In genomic region chr5:173056783-173057061, GRCh38 we compare ENCODE assay signal across 8 cellular contexts. TPM values are rescaled to one million over a fixed set of nuclear protein-coding genes. Genes with fewer than 3 reads are reported as not detected.
A peak's percentile ranks its signal among the peaks of the same experiment; 100 is the strongest.
DNase-seq lines count a peak whose midpoint lies in the region; ATAC-seq and TF ChIP-seq lines count a peak whose summit lies in the region.

No MANE protein-coding gene starts in this region.

- CTCF ChIA-PET in HEK293T (lab: Yijun Ruan, JAX) = no interaction called here

- H3K4me3 ChIP-seq in astrocyte of the spinal cord (ENCODE audit: low read depth, low read length) = peak overlapping the region; percentile 78
- H3K4me3 ChIP-seq in stomach smooth muscle (ENCODE audit: low read length in 2 of 2) = peak overlapping the region; percentile 71 to 95

- peaks cover 9% of the 10 kb centered on the region for H3K4me1 ChIP-seq in stomach smooth muscle (ENCODE audit: control insufficient read depth, insufficient read depth, low read length)

- H3K9me3 ChIP-seq in stomach smooth muscle (ENCODE audit: control insufficient read depth in 2 of 2, low read length in 2 of 2) = no peaks in the 10 kb centered on the region

- POLR2A ChIA-PET in HEK293T (lab: Yijun Ruan, JAX) = interaction anchor here (0.7 to 2.2 kb wide), 10 partner anchors 8 to 272 kb away, joined by 3 to 15 read pairs (median 3); partner anchors contain the start of genes ATP6V0E1 and RPL26L1

- DNase-seq in SIG-M5 treated with dmso at 0.1 percent for 504 hours (lab: John Stamatoyannopoulos, UW; ENCODE audit: unreplicated experiment) (peak; percentile 62), SIG-M5 (lab: John Stamatoyannopoulos, UW) (no peak), HEK293T (ENCODE audit: extremely low spot score) (peak; percentile 79), NCI-H2196 (lab: John Stamatoyannopoulos, UW; ENCODE audit: unreplicated experiment) (peak; percentile 81), astrocyte of the spinal cord (ENCODE audit: low read depth, low spot score) (no peak), left lobe of liver (ENCODE audit: low spot score) (no peak), UCSD-AML1 (lab: John Stamatoyannopoulos, UW; ENCODE audit: unreplicated experiment) (no peak)

- TF ChIP-seq CTCF in astrocyte of the spinal cord (IDR thresholded peaks at IDR 0.05; ENCODE audit: low read depth, low read length) = no peak

- no peaks in the 10 kb centered on the region for H3K36me3 ChIP-seq in stomach smooth muscle (ENCODE audit: control insufficient read depth in 2 of 2, insufficient read depth in 2 of 2, low read length in 2 of 2)

- H3K27ac ChIP-seq in stomach smooth muscle (ENCODE audit: low read length) = peak overlapping the region; percentile 91

- H3K27me3 ChIP-seq in stomach smooth muscle (ENCODE audit: control insufficient read depth in 1 of 2, insufficient read depth in 2 of 2, low read length in 2 of 2) = peaks cover 3 to 5% of the 10 kb centered on the region in 2 donors

- peak overlapping the region; percentile 62 to 83 for H3K9ac ChIP-seq in stomach smooth muscle (ENCODE audit: low read length in 2 of 2)

- ATAC-seq in left lobe of liver = peak; percentile 74

- in situ Hi-C loops in astrocyte of the spinal cord (cut with HindIII; ENCODE audit: low sequenced_read_pairs) = no loop called here

TF ChIP-seq in HEK293T, 16 proteins besides CTCF, POLR2A, EP300 and RAD21:
- TF ChIP-seq ARNT (IDR thresholded peaks at IDR 0.05) (no peak), BHLHE40 (IDR thresholded peaks at IDR 0.05; ENCODE audit: borderline replicate concordance) (no peak), FOXM1 (IDR thresholded peaks at IDR 0.05; ENCODE audit: borderline replicate concordance) (no peak), HDGF (IDR thresholded peaks at IDR 0.05; ENCODE audit: borderline replicate concordance) (no peak), NFRKB (IDR thresholded peaks at IDR 0.05) (no peak), L3MBTL2 (conservative IDR thresholded peaks at IDR 0.05) (no peak), ELF4 (IDR thresholded peaks at IDR 0.05) (no peak), TARDBP (IDR thresholded peaks at IDR 0.05) (no peak), SUZ12 (IDR thresholded peaks at IDR 0.05) (no peak), PKNOX1 (IDR thresholded peaks at IDR 0.05) (no peak), FOXA1 (IDR thresholded peaks at IDR 0.05) (no peak), SP1 (IDR thresholded peaks at IDR 0.05) (no peak), ZNF384 (IDR thresholded peaks at IDR 0.05) (no peak), FOXK2 (IDR thresholded peaks at IDR 0.05) (no peak)

RNA-seq across cellular contexts. Expression of gene CREBRF, which starts 0.6 kb away (rescaled TPM):
- total RNA-seq in left lobe of liver = 10.2 TPM

Comparison
In these comparisons a context has a peak if more than half of its experiments do, and no peak if none do; other contexts are left out.
1. DNase-seq: peak in SIG-M5 treated with dmso at 0.1 percent for 504 hours (single experiment), HEK293T (single experiment) and NCI-H2196 (single experiment); none in SIG-M5 (single experiment), astrocyte of the spinal cord (single experiment), left lobe of liver (single experiment) and UCSD-AML1 (single experiment).